ENCODE assay signal across 20 cellular contexts in genomic region chr7:8627322-8627721, GRCh38.
DNase-seq lines count a peak whose midpoint lies in the region.
"Had no signal": no experiment of that assay in that cellular context is flagged by ENCODE, and none has a peak within 500 bp of the region (broad histone marks: within the 10 kb centered on the region; RNA-seq: fewer than 3 reads in every experiment).

No MANE protein-coding gene starts in this region.

- DNase-seq in DMS 273 (lab: John Stamatoyannopoulos, UW; ENCODE audit: unreplicated experiment) (peak; percentile 46), DMS 273 treated with DMSO at 0.1 percent for 48 hours (lab: John Stamatoyannopoulos, UW) (no peak), NCI-H1694 treated with DMSO at 0.1 percent for 48 hours (lab: John Stamatoyannopoulos, UW) (peak; percentile 13), NCI-H446 (lab: John Stamatoyannopoulos, UW) (peak; percentile 87 to 94), left kidney (ENCODE audit: low read depth, low spot score) (peak; percentile 13), NCI-H2171 treated with DMSO at 0.1 percent for 48 hours (lab: John Stamatoyannopoulos, UW) (no peak)
- DNase-seq in stimulated activated CD4-positive, alpha-beta T cell treated with anti-CD3 and anti-CD28 coated beads, Interleukin-1b, Interleukin-23, amount 100 ng/mL, for 48 hours, result no peak
- DNase-seq in activated T-cell treated with anti-CD3 and anti-CD28 coated beads, Interleukin-2, amount 50 U/mL, for 48 hours, result no peak
- DNase-seq: activated CD4-positive, alpha-beta T cell treated with anti-CD3 and anti-CD28 coated beads, Interleukin-2, amount 50 U/mL, for 1 hour; activated naive CD4-positive, alpha-beta T cell treated with Interleukin-2 at 50 U/mL for 16 hours; activated T-cell treated with anti-CD3 and anti-CD28 coated beads, Interleukin-2, amount 50 U/mL, for 72 hours; body of pancreas; dermis blood vessel endothelial cell; esophagus squamous epithelium; foreskin melanocyte; GDM1; heart right ventricle; MM.1S; NCI-H2107; OCI-M1 had no signal

Comparison
In these comparisons a context has a peak if more than half of its experiments do, and no peak if none do; other contexts are left out.
1. DNase-seq: peak in DMS 273 (single experiment), NCI-H1694 treated with DMSO at 0.1 percent for 48 hours (single experiment), NCI-H446 (2 of 2) and left kidney (single experiment); none in DMS 273 treated with DMSO at 0.1 percent for 48 hours (single experiment), NCI-H2171 treated with DMSO at 0.1 percent for 48 hours (single experiment), stimulated activated CD4-positive, alpha-beta T cell treated with anti-CD3 and anti-CD28 coated beads, Interleukin-1b, Interleukin-23, amount 100 ng/mL, for 48 hours (single experiment) and activated T-cell treated with anti-CD3 and anti-CD28 coated beads, Interleukin-2, amount 50 U/mL, for 48 hours (0 of 2).